Comparison of ENCODE assay signal across 21 cellular contexts in the genomic region with DNA sequence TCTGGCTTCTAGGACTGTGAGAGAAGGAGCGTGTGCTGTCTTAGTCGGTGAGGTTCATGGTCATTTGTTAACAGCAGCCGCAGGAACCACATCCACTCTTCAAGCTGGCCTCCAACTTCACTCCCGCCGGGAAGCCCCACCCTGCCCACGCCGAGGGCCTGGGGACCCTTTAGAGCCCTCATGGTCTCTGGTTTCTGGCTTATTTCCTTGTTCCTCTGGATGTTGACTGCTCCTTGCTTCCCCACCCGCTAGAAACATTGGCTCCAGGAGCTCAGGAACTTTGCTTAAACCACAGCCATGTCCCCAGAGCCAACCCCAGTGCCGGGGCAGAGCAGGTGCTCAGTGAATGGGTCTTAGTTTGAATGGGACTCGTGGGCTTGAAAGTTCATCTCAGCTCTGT.
"Had no signal": no experiment of that assay in that cellular context is flagged by ENCODE, and none has a peak within 500 bp of the region (broad histone marks: within the 10 kb centered on the region; RNA-seq: fewer than 3 reads in every experiment).

No MANE protein-coding gene starts in this region.

- H3K36me3 ChIP-seq: lower lobe of right lung, pancreas, transverse colon had no signal

- ATAC-seq: pancreas; stimulated activated naive CD8-positive, alpha-beta T cell treated with anti-CD3 and anti-CD28 coated beads, Interleukin-15, Interleukin-2, amounts not matched to agents 100 U/mL and 50 U/mL, for 24 hours had no signal

- H3K4me3 Mint-ChIP-seq: activated naive CD8-positive, alpha-beta T cell; activated T-cell treated with anti-CD3 and anti-CD28 coated beads, Interleukin-2, amount 50 U/mL, for 24 hours; brain; central memory CD8-positive, alpha-beta T cell; mesothelial cell of epicardium; neural crest cell had no signal

- H3K4me1 Mint-ChIP-seq: central memory CD8-positive, alpha-beta T cell had no signal

- H3K4me3 ChIP-seq: lower lobe of right lung, pancreas, transverse colon had no signal

- H3K9me3 ChIP-seq: pancreas, transverse colon had no signal

- H3K27ac ChIP-seq: lower lobe of right lung, pancreas, transverse colon had no signal

- DNase-seq: activated CD4-positive, alpha-beta T cell treated with anti-CD3 and anti-CD28 coated beads, Interleukin-2, amount 50 U/mL, for 4 hours; activated CD4-positive, CD25-positive, alpha-beta regulatory T cell treated with anti-CD3 and anti-CD28 coated beads, Interleukin-2, amount 50 U/mL, for 72 hours; activated gamma-delta T cell; activated T-cell treated with anti-CD3 and anti-CD28 coated beads, Interleukin-2, amount 50 U/mL, for 24 hours; amygdala; cortex of kidney; effector CD4-positive, alpha-beta T cell; foreskin fibroblast; kidney glomerular epithelial cell; lower lobe of right lung; small intestine; stimulated activated CD4-positive, alpha-beta T cell treated with anti-CD3 and anti-CD28 coated beads, Interleukin-4, amount 100 ng/mL, for 4 hours; stimulated activated CD8-positive, alpha-beta memory T cell treated with anti-CD3 and anti-CD28 coated beads, Interleukin-4, amount 100 ng/mL, for 48 hours; stimulated activated naive CD8-positive, alpha-beta T cell treated with anti-CD3 and anti-CD28 coated beads, Interleukin-15, Interleukin-2, amounts not matched to agents 100 U/mL and 50 U/mL, for 24 hours; transverse colon had no signal

- H3K36me3 Mint-ChIP-seq: brain had no signal

- H3K27ac Mint-ChIP-seq: activated naive CD8-positive, alpha-beta T cell; activated T-cell treated with anti-CD3 and anti-CD28 coated beads, Interleukin-2, amount 50 U/mL, for 24 hours; brain; mesothelial cell of epicardium had no signal

- H3K27me3 Mint-ChIP-seq: activated naive CD8-positive, alpha-beta T cell had no signal

- H3K27me3 ChIP-seq: transverse colon had no signal
